In the genomic region with DNA sequence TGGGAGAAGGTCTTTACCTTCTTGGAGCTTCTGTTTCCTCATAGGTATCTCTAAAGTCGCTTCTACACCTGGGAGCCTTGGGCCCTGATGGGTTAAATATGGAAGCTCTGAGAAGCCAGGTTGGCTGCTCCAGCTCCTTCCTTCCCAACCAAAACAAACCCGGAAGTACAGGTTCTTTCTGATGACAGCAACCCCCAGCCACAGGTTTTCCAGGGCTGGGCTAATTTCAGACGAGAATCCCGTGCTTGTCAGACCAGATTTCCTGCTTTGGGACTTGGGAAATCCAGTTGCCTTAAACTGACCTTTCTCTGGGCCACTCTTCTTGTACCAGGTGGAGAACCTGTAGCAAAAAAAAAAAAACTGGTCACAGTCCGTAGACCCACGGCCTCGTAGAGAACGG, we compare ENCODE assay signal across 26 cellular contexts. TPM values are rescaled to one million over a fixed set of nuclear protein-coding genes. Genes with fewer than 3 reads are reported as not detected.
DNase-seq lines count a peak whose midpoint lies in the region; ATAC-seq and TF ChIP-seq lines count a peak whose summit lies in the region.
"Had no signal": no experiment of that assay in that cellular context is flagged by ENCODE, and none has a peak within 500 bp of the region (broad histone marks: within the 10 kb centered on the region; RNA-seq: fewer than 3 reads in every experiment).

No MANE protein-coding gene starts in this region.

- H3K4me3 ChIP-seq in body of pancreas (no peak overlapping the region), lung (no peak overlapping the region), upper lobe of right lung (no peak overlapping the region)
- H3K4me3 ChIP-seq in CD8-positive, alpha-beta T cell (ENCODE audit: low read depth, low read length) = no peak overlapping the region
- H3K4me3 ChIP-seq: A549, dorsolateral prefrontal cortex, heart right ventricle, spleen had no signal

- 52 to 56% methylated on average over 8 of the region's 8 CpGs for WGBS in body of pancreas, 2 donors
- 59 to 61% methylated on average over 8 of the region's 8 CpGs for WGBS in lung, 2 donors

- no peak overlapping the region for H3K27ac Mint-ChIP-seq in CD8-positive, alpha-beta T cell
- H3K27ac Mint-ChIP-seq: activated naive CD4-positive, alpha-beta T cell treated with anti-CD3 and anti-CD28 coated beads, Interleukin-2, amount 10 ng/mL, durations not matched to agents 7 days and 5 days; activated T-cell treated with anti-CD3 and anti-CD28 coated beads, Interleukin-2, amount 50 U/mL, for 24 hours; B cell had no signal

- H3K27me3 Mint-ChIP-seq in CD8-positive, alpha-beta T cell (ENCODE audit: low read depth) = peaks cover 5% of the 10 kb centered on the region
- H3K27me3 Mint-ChIP-seq: activated T-cell treated with anti-CD3 and anti-CD28 coated beads, Interleukin-2, amount 50 U/mL, for 24 hours; B cell had no signal

- H3K4me3 Mint-ChIP-seq in CD8-positive, alpha-beta T cell = no peak overlapping the region
- H3K4me3 Mint-ChIP-seq: activated naive CD4-positive, alpha-beta T cell treated with anti-CD3 and anti-CD28 coated beads, Interleukin-2, amount 10 ng/mL, durations not matched to agents 7 days and 5 days; activated T-cell treated with anti-CD3 and anti-CD28 coated beads, Interleukin-2, amount 50 U/mL, for 24 hours; B cell had no signal

- ATAC-seq in body of pancreas = peak; percentile 74
- no peak for ATAC-seq in lung (ENCODE audit: insufficient read depth, low FRiP score)
- peak; percentile 65 for ATAC-seq in upper lobe of right lung
- ATAC-seq in CD8-positive, alpha-beta T cell = no peak
- ATAC-seq in HG02885 (IDR thresholded peaks at IDR 0.05; ENCODE audit: poor library complexity, unreplicated experiment) = no peak
- ATAC-seq: A549, heart right ventricle had no signal

- H3K9me3 Mint-ChIP-seq in CD8-positive, alpha-beta T cell = peaks cover 3% of the 10 kb centered on the region
- H3K9me3 Mint-ChIP-seq: activated naive CD4-positive, alpha-beta T cell treated with anti-CD3 and anti-CD28 coated beads, Interleukin-2, amount 10 ng/mL, durations not matched to agents 7 days and 5 days; activated T-cell treated with anti-CD3 and anti-CD28 coated beads, Interleukin-2, amount 50 U/mL, for 24 hours had no signal

- POLR2A ChIA-PET in CD8-positive, alpha-beta T cell (lab: Charles Lee) = no interaction called here

- H3K4me1 Mint-ChIP-seq in CD8-positive, alpha-beta T cell (ENCODE audit: low read depth) = no peaks in the 10 kb centered on the region
- H3K4me1 Mint-ChIP-seq: activated naive CD4-positive, alpha-beta T cell treated with anti-CD3 and anti-CD28 coated beads, Interleukin-2, amount 10 ng/mL, durations not matched to agents 7 days and 5 days; B cell had no signal

- no peak for TF ChIP-seq CTCF in body of pancreas (IDR thresholded peaks at IDR 0.05)
- TF ChIP-seq CTCF in lung (IDR thresholded peaks at IDR 0.05; ENCODE audit: control extremely low read depth, extremely low read depth) = no peak
- TF ChIP-seq CTCF in upper lobe of right lung (IDR thresholded peaks at IDR 0.05) = no peak
- no peak for TF ChIP-seq CTCF in CD8-positive, alpha-beta T cell (IDR thresholded peaks at IDR 0.05)

- no peaks in the 10 kb centered on the region for H3K36me3 Mint-ChIP-seq in CD8-positive, alpha-beta T cell
- H3K36me3 Mint-ChIP-seq: activated naive CD4-positive, alpha-beta T cell treated with anti-CD3 and anti-CD28 coated beads, Interleukin-2, amount 10 ng/mL, durations not matched to agents 7 days and 5 days had no signal

- peak overlapping the region in 2 of 4 donors; percentile 18 to 60 for H3K27ac ChIP-seq in body of pancreas
- no peak overlapping the region for H3K27ac ChIP-seq in lung (ENCODE audit: low read depth in 1 of 2, low read length in 1 of 2)
- no peak overlapping the region for H3K27ac ChIP-seq in upper lobe of right lung
- H3K27ac ChIP-seq in CD8-positive, alpha-beta T cell (ENCODE audit: low read depth, low read length) = no peak overlapping the region
- H3K27ac ChIP-seq: A549, dorsolateral prefrontal cortex, heart right ventricle, neutrophil, spleen had no signal

- intact Hi-C loops in body of pancreas (cut with DNase I) (no loop called here), upper lobe of right lung (cut with DNase I) (no loop called here)
- intact Hi-C loops in CD8-positive, alpha-beta T cell (cut with DNase I, micrococcal nuclease) = no loop called here

- H3K36me3 ChIP-seq in body of pancreas (replicated peaks in 1 of 2; ENCODE audit: insufficient read depth in 1 of 2, low read depth in 2 of 2) (no peaks in the 10 kb centered on the region), lung (ENCODE audit: control insufficient read depth in 2 of 2, insufficient read depth in 2 of 2, low read length in 2 of 2) (no peaks in the 10 kb centered on the region), upper lobe of right lung (no peaks in the 10 kb centered on the region)
- no peaks in the 10 kb centered on the region for H3K36me3 ChIP-seq in CD8-positive, alpha-beta T cell (ENCODE audit: insufficient read depth, low read length)
- H3K36me3 ChIP-seq: heart right ventricle, neutrophil, spleen had no signal

- H3K27me3 ChIP-seq in body of pancreas (no peaks in the 10 kb centered on the region), lung (ENCODE audit: control insufficient read depth, insufficient read depth) (no peaks in the 10 kb centered on the region), upper lobe of right lung (no peaks in the 10 kb centered on the region)
- H3K27me3 ChIP-seq in CD8-positive, alpha-beta T cell (ENCODE audit: insufficient read depth, low read length) = no peaks in the 10 kb centered on the region
- H3K27me3 ChIP-seq: dorsolateral prefrontal cortex, heart right ventricle, neutrophil, spleen had no signal

- H3K4me1 ChIP-seq in body of pancreas (no peaks in the 10 kb centered on the region), lung (ENCODE audit: control insufficient read depth in 2 of 2, insufficient read depth in 2 of 2, low read length in 2 of 2) (no peaks in the 10 kb centered on the region), upper lobe of right lung (no peaks in the 10 kb centered on the region)
- H3K4me1 ChIP-seq in CD8-positive, alpha-beta T cell (ENCODE audit: insufficient read depth, low read length) = no peaks in the 10 kb centered on the region
- H3K4me1 ChIP-seq: heart right ventricle, spleen had no signal

- DNase-seq in NCI-H2029 (lab: John Stamatoyannopoulos, UW) = peak; percentile 1
- DNase-seq in NCI-H2029 treated with DMSO at 0.1 percent for 48 hours (lab: John Stamatoyannopoulos, UW) = no peak
- DNase-seq in body of pancreas = peak; percentile 13 to 45 (median 32)
- DNase-seq in lung (ENCODE audit: low spot score) = peak; percentile 30
- DNase-seq in upper lobe of right lung = no peak
- DNase-seq in CD8-positive, alpha-beta T cell = no peak
- no peak for DNase-seq in NCI-H128 (lab: John Stamatoyannopoulos, UW; ENCODE audit: unreplicated experiment)
- DNase-seq: activated CD8-positive, alpha-beta memory T cell treated with anti-CD3 and anti-CD28 coated beads for 24 hours; activated naive CD4-positive, alpha-beta T cell treated with anti-CD3 and anti-CD28 coated beads, Interleukin-2, amount 10 ng/mL, durations not matched to agents 7 days and 5 days; activated T-cell treated with anti-CD3 and anti-CD28 coated beads, Interleukin-2, amount 50 U/mL, for 24 hours; central memory CD4-positive, alpha-beta T cell; COR-L47; dorsolateral prefrontal cortex; HCEC 1CT; heart right ventricle; NCI-H187; NCI-H2227 treated with DMSO at 0.1 percent for 48 hours; NCI-H774; Right ventricle myocardium superior; spleen; stimulated activated CD4-positive, alpha-beta T cell treated with anti-CD3 and anti-CD28 coated beads, Interleukin-4, amount 100 ng/mL, for 1 hour; stimulated activated naive CD4-positive, alpha-beta T cell had no signal

- CTCF ChIA-PET in CD8-positive, alpha-beta T cell (lab: Charles Lee) = no interaction called here

- H3K9me3 ChIP-seq in body of pancreas = no peaks in the 10 kb centered on the region
- H3K9me3 ChIP-seq in lung (ENCODE audit: control insufficient read depth in 2 of 2, insufficient read depth in 1 of 2, low read length in 1 of 2) = no peaks in the 10 kb centered on the region
- no peaks in the 10 kb centered on the region for H3K9me3 ChIP-seq in upper lobe of right lung
- no peaks in the 10 kb centered on the region for H3K9me3 ChIP-seq in CD8-positive, alpha-beta T cell (ENCODE audit: low read length)
- H3K9me3 ChIP-seq: A549, neutrophil, spleen had no signal

- peak in 1 of 3 donors; percentile 18 for TF ChIP-seq POLR2A in body of pancreas (IDR thresholded peaks at IDR 0.05)

RNA-seq across cellular contexts. Expression of a gene that starts 51.9 kb away (rescaled TPM):
- total RNA-seq in body of pancreas (10 to 100 TPM in 1 of 2 donors, 1 to 10 TPM in 1; 6.9 to 20.2 TPM), lung (10 to 100 TPM; 44.8 to 55.8 TPM), upper lobe of right lung (45.6 TPM)
- polyA plus RNA-seq in lung = 100 to 1,000 TPM in 1 of 2 donors, 10 to 100 TPM in 1; 72.2 to 144 TPM
- 10 to 100 TPM; 22.1 to 22.3 TPM for total RNA-seq in CD8-positive, alpha-beta T cell

Comparison
In these comparisons a context has a peak if more than half of its experiments do, and no peak if none do; other contexts are left out.
1. DNase-seq: peak in NCI-H2029 (single experiment), body of pancreas (4 of 4) and lung (single experiment); none in NCI-H2029 treated with DMSO at 0.1 percent for 48 hours (single experiment), upper lobe of right lung (single experiment), CD8-positive, alpha-beta T cell (0 of 7) and NCI-H128 (single experiment).
2. ATAC-seq: peak in body of pancreas (single experiment) and upper lobe of right lung (single experiment); none in lung (single experiment), CD8-positive, alpha-beta T cell (single experiment) and HG02885 (single experiment).